ENCODE assay signal across 8 cellular contexts in the genomic region with DNA sequence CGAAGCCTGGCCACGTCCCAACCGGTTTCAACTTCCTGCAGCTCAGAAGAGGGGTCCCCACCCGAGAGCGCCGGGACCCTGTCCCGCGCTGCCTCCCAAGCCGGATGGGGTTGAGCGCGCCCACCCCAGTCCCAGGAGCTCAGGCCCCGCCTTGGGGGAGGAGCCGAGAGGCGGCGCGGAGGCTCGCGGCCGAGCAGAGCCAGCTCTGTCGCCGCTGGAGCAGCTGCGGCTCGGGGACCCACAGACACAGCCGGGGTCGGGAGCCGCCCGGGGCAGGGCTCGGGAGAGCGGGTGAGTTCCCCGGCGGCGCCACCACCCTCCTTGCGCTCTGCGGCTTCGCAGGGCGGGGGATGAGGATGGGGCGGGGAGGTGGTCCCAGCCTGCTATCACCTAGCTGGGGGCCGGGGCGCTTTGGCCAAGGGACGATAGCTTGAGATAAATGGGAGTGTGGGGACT. TPM values are rescaled to one million over a fixed set of nuclear protein-coding genes. Genes with fewer than 3 reads are reported as not detected.
DNase-seq lines count a peak whose midpoint lies in the region; ATAC-seq and TF ChIP-seq lines count a peak whose summit lies in the region.

Gene PPP1R16B (plus strand): TSS at position 196 of the 456 bp plus-strand sequence. CDS start 30,229 bp downstream, outside the sequence.

- WGBS in endodermal cell (ENCODE audit: insufficient coverage in 1 of 2, insufficient read length in 1 of 2), 2 experiments: 0% methylated on average over 40 of the region's 40 CpGs; no CpG with 5 or more reads in 1 of the 2 experiments

- peaks cover 5% of the 10 kb centered on the region; the same call in 1 of the 2 replicates for H3F3A ChIP-seq in GM23338 (replicated peaks; ENCODE audit: low read depth)

- peaks cover 10% of the 10 kb centered on the region for H4K20me1 ChIP-seq in GM23338 (replicated peaks; ENCODE audit: insufficient read depth)

- H3K4me1 ChIP-seq in GM23338 (ENCODE audit: insufficient read depth) (peaks cover 16% of the 10 kb centered on the region), endodermal cell (ENCODE audit: control insufficient read depth, insufficient read depth, low read length) (peaks cover 18% of the 10 kb centered on the region), muscle layer of duodenum (ENCODE audit: control insufficient read depth in 1 of 2, insufficient read depth in 2 of 2, low read length in 2 of 2) (peaks cover 4 to 22% of the 10 kb centered on the region in 2 donors)

- H3K9me3 ChIP-seq in endodermal cell (ENCODE audit: control insufficient read depth, low read length) (no peaks in the 10 kb centered on the region), muscle layer of duodenum (ENCODE audit: control insufficient read depth in 1 of 2, low read length in 2 of 2) (no peaks in the 10 kb centered on the region)

- no peaks in the 10 kb centered on the region for H3K36me3 ChIP-seq in GM23338 (ENCODE audit: insufficient read depth)
- peaks cover 3% of the 10 kb centered on the region for H3K36me3 ChIP-seq in endodermal cell (ENCODE audit: control insufficient read depth, insufficient read depth, low read length)
- H3K36me3 ChIP-seq in muscle layer of duodenum (ENCODE audit: control insufficient read depth in 1 of 2, insufficient read depth in 2 of 2, low read length in 2 of 2): no peaks in the 10 kb centered on the region

- H2AFZ ChIP-seq in GM23338: peak within 1 kb of the TSS; percentile 78

- no peaks in the 10 kb centered on the region; the same call in 2 of the 3 replicates for H3K36me3 Mint-ChIP-seq in GM23338 (ENCODE audit: low read depth)
- H3K36me3 Mint-ChIP-seq in endodermal cell (ENCODE audit: low read depth): peaks cover 9% of the 10 kb centered on the region

- H3K4me1 Mint-ChIP-seq in GM23338: peaks cover 35% of the 10 kb centered on the region
- H3K4me1 Mint-ChIP-seq in endodermal cell: peaks cover 25% of the 10 kb centered on the region

- H3K9me3 Mint-ChIP-seq in GM23338 (no peaks in the 10 kb centered on the region), endodermal cell (no peaks in the 10 kb centered on the region)

- H3K27me3 ChIP-seq in GM23338 (ENCODE audit: insufficient read depth): peaks cover 19% of the 10 kb centered on the region
- H3K27me3 ChIP-seq in endodermal cell (ENCODE audit: control insufficient read depth, insufficient read depth, low read length, poor library complexity, severe bottlenecking): no peaks in the 10 kb centered on the region
- peaks cover 17% of the 10 kb centered on the region for H3K27me3 ChIP-seq in muscle layer of duodenum (ENCODE audit: low read depth, low read length)

- CTCF ChIA-PET in activated CD8-positive, alpha-beta memory T cell treated with anti-CD3 and anti-CD28 coated beads for 36 hours (lab: Charles Lee): interaction anchor here (1.4 to 5.2 kb wide), 5 partner anchors 15 to 87 kb away, joined by 9 to 41 read pairs (median 10); no protein-coding TSS in a partner anchor

- H3K27ac ChIP-seq in GM23338 (ENCODE audit: low read depth): peak within 1 kb of the TSS; percentile 86
- peak within 1 kb of the TSS; percentile 85 for H3K27ac ChIP-seq in endodermal cell (ENCODE audit: low read depth, low read length)
- peak within 1 kb of the TSS; percentile 29 for H3K27ac ChIP-seq in muscle layer of duodenum (ENCODE audit: low read length)

- peak within 1 kb of the TSS; percentile 91 for H3K4me3 ChIP-seq in GM23338
- peak within 1 kb of the TSS; percentile 84 for H3K4me3 ChIP-seq in endodermal cell (ENCODE audit: low read length)
- H3K4me3 ChIP-seq in muscle layer of duodenum (ENCODE audit: low read depth in 1 of 2, low read length in 2 of 2): peak within 1 kb of the TSS; percentile 55 to 77

- peak within 1 kb of the TSS; percentile 82 for H3K4me3 Mint-ChIP-seq in GM23338
- H3K4me3 Mint-ChIP-seq in endodermal cell: peak within 1 kb of the TSS; percentile 83

- H3K9me2 ChIP-seq in GM23338 (ENCODE audit: insufficient read depth): no peaks in the 10 kb centered on the region

- H3K4me2 ChIP-seq in GM23338: peak within 1 kb of the TSS; percentile 73

- in situ Hi-C loops in G401 (cut with HindIII; ENCODE audit: low sequenced_read_pairs): no loop called here

- peak within 1 kb of the TSS; percentile 66 for H3K9ac ChIP-seq in endodermal cell (ENCODE audit: extremely low read depth, low read length, poor library complexity, severe bottlenecking)

- TF ChIP-seq CTCF in GM23338 (conservative IDR thresholded peaks at IDR 0.05; ENCODE audit: low read depth in 2 of 2) (no peak), endodermal cell (conservative IDR thresholded peaks at IDR 0.05) (no peak)

- peaks cover 28% of the 10 kb centered on the region for H3K27me3 Mint-ChIP-seq in GM23338 (ENCODE audit: insufficient read depth, low read depth, poor library complexity)
- peaks cover 9% of the 10 kb centered on the region for H3K27me3 Mint-ChIP-seq in endodermal cell (ENCODE audit: insufficient read depth)

- H3K27ac Mint-ChIP-seq in GM23338: peak within 1 kb of the TSS; percentile 95
- peak within 1 kb of the TSS; percentile 96 for H3K27ac Mint-ChIP-seq in endodermal cell

- POLR2A ChIA-PET in activated CD8-positive, alpha-beta memory T cell treated with anti-CD3 and anti-CD28 coated beads for 36 hours (lab: Charles Lee): interaction anchor here (0.5 to 2.2 kb wide), 11 partner anchors 11 to 121 kb away, joined by 3 to 25 read pairs (median 5); partner anchors contain the start of gene FAM83D

- H3K79me2 ChIP-seq in GM23338 (replicated peaks; ENCODE audit: insufficient read depth): peaks cover 13% of the 10 kb centered on the region; the same call in 1 of the 2 replicates

- DNase-seq in G401 (ENCODE audit: low spot score) (peak; percentile 61), GM23338 (ENCODE audit: low spot score) (peak; percentile 81), NCI-H1694 (lab: John Stamatoyannopoulos, UW) (peak; percentile 15), endodermal cell (peak; percentile 92), H4 (ENCODE audit: low spot score) (no peak)
- DNase-seq in stimulated activated CD8-positive, alpha-beta memory T cell treated with anti-CD3 and anti-CD28 coated beads, Interleukin-4, amount 100 ng/mL, for 4 hours (ENCODE audit: low read depth in 2 of 2, low spot score in 1 of 2): peak; percentile 56 to 72

- ATAC-seq in GM23338: peak; percentile 77

TF ChIP-seq in GM23338, 12 proteins besides CTCF, POLR2A, EP300 and RAD21:
- no peak for TF ChIP-seq EZH2 (IDR thresholded peaks at IDR 0.05; ENCODE audit: low read depth, unreplicated experiment)
- no peak for TF ChIP-seq ZNF331 (CRISPR knock-in tag; IDR thresholded peaks at IDR 0.05; ENCODE audit: low read depth)
- no peak for TF ChIP-seq CREB1 (CRISPR knock-in tag; IDR thresholded peaks at IDR 0.05; ENCODE audit: low read depth)
- peak; percentile 81 for TF ChIP-seq POLR2AphosphoS5 (IDR thresholded peaks at IDR 0.05; ENCODE audit: low read depth)
- no peak for TF ChIP-seq NANOG (IDR thresholded peaks at IDR 0.05; ENCODE audit: borderline replicate concordance)
- TF ChIP-seq JUNB (IDR thresholded peaks at IDR 0.05; ENCODE audit: unreplicated experiment): no peak
- 0 out of 2 replicates have a peak, but pooled peaks have one; percentile 13 for TF ChIP-seq ZNF114 (CRISPR knock-in tag; IDR thresholded peaks at IDR 0.05)

RNA-seq across cellular contexts. Expression of gene PPP1R16B, which starts in this region (rescaled TPM):
- total RNA-seq in G401 (2014; rRNA removed; shearing (Covaris generic)): 0.06 TPM in 1 of 2 replicates, not detected in the other
- 11.5 and 12.0 TPM in 2 replicates for total RNA-seq in GM23338 (2014; rRNA removed; shearing (Covaris generic))
- 1.5 and 1.6 TPM in 2 replicates for polyA plus RNA-seq in GM23338 (2016; fragmentation: Nextera tagmentation; extraction: Ambion mirVana)
- 100 to 1,000 TPM; 156 to 164 TPM for total RNA-seq in activated CD8-positive, alpha-beta memory T cell treated with anti-CD3 and anti-CD28 coated beads for 36 hours
- total RNA-seq in endodermal cell: 10 to 100 TPM in 1 of 2 donors, 1 to 10 TPM in 1; 6.7 to 15.3 TPM
- 2.5 TPM for polyA plus RNA-seq in endodermal cell (2013, experiment 1 of 2)
- 2.3 TPM for polyA plus RNA-seq in endodermal cell (2013, experiment 2 of 2)
- total RNA-seq in H4 (2014; rRNA removed; shearing (Covaris generic)): 0.16 TPM in 1 of 2 replicates, not detected in the other

Comparison
In these comparisons a context has a peak if more than half of its experiments do, and no peak if none do; other contexts are left out.
1. RNA of gene PPP1R16B (total RNA-seq): 156 to 164 TPM in activated CD8-positive, alpha-beta memory T cell treated with anti-CD3 and anti-CD28 coated beads for 36 hours; 6.7 to 15.3 TPM in endodermal cell, 11.5 to 12.0 TPM in GM23338, 0.06 TPM in G401 and 0.16 TPM in H4; every median in the first group is over 4 times any median in the second.
2. Peak in DNase-seq in G401; RNA of the gene not detected or under 1 TPM.
3. H3K27ac ChIP-seq: peak in every context shown above with its lines; median percentile 86 in GM23338; 85 in endodermal cell; 29 in muscle layer of duodenum.
4. Peak in every context shown above with its lines, with median percentiles within 50 percentile points of each other: H3K4me3 ChIP-seq.